ENCODE assay signal across 3 cellular contexts in genomic region chr11:66497206-66497605, GRCh38.
"Had no signal": no experiment of that assay in that cellular context is flagged by ENCODE, and none has a peak within 500 bp of the region (broad histone marks: within the 10 kb centered on the region; RNA-seq: fewer than 3 reads in every experiment).

No MANE protein-coding gene starts in this region.

- H3K4me3 ChIP-seq: GM12878 had no signal

- ATAC-seq: GM12878 had no signal

- DNase-seq: GDM1, GF-D8 had no signal
